In genomic region chr3:48558446-48559134, GRCh38 we compare ENCODE assay signal across 8 cellular contexts. TPM values are rescaled to one million over a fixed set of nuclear protein-coding genes. Genes with fewer than 3 reads are reported as not detected.
DNase-seq lines count a peak whose midpoint lies in the region; ATAC-seq, FAIRE-seq and TF ChIP-seq lines count a peak whose summit lies in the region.

No MANE protein-coding gene starts in this region.

- peaks cover 68% of the 10 kb centered on the region for H3K4me1 ChIP-seq in DOHH2 (ENCODE audit: control insufficient read depth, low read length)
- H3K4me1 ChIP-seq in PC-3 (ENCODE audit: insufficient read depth, low read length), result peaks cover 37% of the 10 kb centered on the region
- H3K4me1 ChIP-seq in endodermal cell (ENCODE audit: control insufficient read depth, insufficient read depth, low read length), result peaks cover 9% of the 10 kb centered on the region
- H3K4me1 ChIP-seq in psoas muscle, result peaks cover 33% of the 10 kb centered on the region

- H3K4me3 ChIP-seq in DOHH2 (ENCODE audit: low read length) (peak overlapping the region; percentile 74), PC-3 (ENCODE audit: low read length) (no peak overlapping the region), endodermal cell (ENCODE audit: low read length) (no peak overlapping the region), psoas muscle (no peak overlapping the region)

- ATAC-seq in PC-3 (no peak), psoas muscle (no peak)

- peak overlapping the region; percentile 77 for H3K4me3 Mint-ChIP-seq in endodermal cell

- H3K9me3 ChIP-seq in DOHH2 (ENCODE audit: control insufficient read depth, insufficient read depth, low read length), result no peaks in the 10 kb centered on the region
- H3K9me3 ChIP-seq in PC-3 (ENCODE audit: low read length), result no peaks in the 10 kb centered on the region
- no peaks in the 10 kb centered on the region for H3K9me3 ChIP-seq in endodermal cell (ENCODE audit: control insufficient read depth, low read length)
- no peaks in the 10 kb centered on the region for H3K9me3 ChIP-seq in psoas muscle

- peaks cover 54% of the 10 kb centered on the region for H3K4me1 Mint-ChIP-seq in endodermal cell

- no TSS peak for BruUV-seq in PC-3 (replicated peaks; lab: Mats Ljungman, UMichigan)

- intact Hi-C loops in PC-3 (cut with micrococcal nuclease) (loop anchor here (5.0 to 10.0 kb wide), 3 partner anchors 39 to 1174 kb away; partner anchors contain the start of genes ATRIP, COL7A1 and PTPN23), psoas muscle (cut with DNase I) (loop anchor here in 1 of 2 donors (2.0 kb wide), 1 partner anchor 76 kb away; the partner anchor contains the start of gene SLC26A6)

- FAIRE-seq in RCC 7860 (lab: Jason Lieb, UNC), result no peak

- no peaks in the 10 kb centered on the region for H3K9me3 Mint-ChIP-seq in endodermal cell

- no peak overlapping the region for H2AFZ ChIP-seq in PC-3 (ENCODE audit: low read length)

- H3K9ac ChIP-seq in PC-3 (ENCODE audit: low read length) (no peak overlapping the region), endodermal cell (ENCODE audit: extremely low read depth, low read length, poor library complexity, severe bottlenecking) (no peak overlapping the region)

- peaks cover 29% of the 10 kb centered on the region for H3K79me2 ChIP-seq in DOHH2 (ENCODE audit: control insufficient read depth, low read length)
- H3K79me2 ChIP-seq in PC-3 (ENCODE audit: low read length), result peaks cover 30% of the 10 kb centered on the region

- H3F3A ChIP-seq in DOHH2 (ENCODE audit: control insufficient read depth, insufficient read depth), result peaks cover 7% of the 10 kb centered on the region; the same call in 1 of the 2 replicates
- H3F3A ChIP-seq in PC-3 (ENCODE audit: low read length, unreplicated experiment), result peaks cover 4% of the 10 kb centered on the region

- peak overlapping the region; percentile 16 for H3K27ac Mint-ChIP-seq in endodermal cell

- 0 out of 2 replicates have a peak, but pooled peaks cover 3% of the 10 kb centered on the region for H4K20me1 ChIP-seq in DOHH2 (ENCODE audit: control insufficient read depth, insufficient read depth, low read depth, low read length)
- H4K20me1 ChIP-seq in PC-3 (ENCODE audit: low read length), result no peaks in the 10 kb centered on the region

- POLR2A ChIA-PET in PC-3 (lab: Charles Lee; ENCODE audit: unreplicated experiment), result interaction anchor here (0.7 kb wide), 1 partner anchor 448 kb away, joined by 4 read pairs; the partner anchor contains the start of gene WDR6

- H3K4me2 ChIP-seq in DOHH2 (ENCODE audit: low read length), result peak overlapping the region; percentile 68
- H3K4me2 ChIP-seq in PC-3 (ENCODE audit: low read length), result no peak overlapping the region

- CTCF ChIA-PET in PC-3 (lab: Charles Lee), result interaction anchor here (0.5 to 1.0 kb wide), 4 partner anchors 77 to 158 kb away, joined by 3 to 7 read pairs (median 4); partner anchors contain the start of gene SLC26A6

- 71 to 73% methylated on average over 6 to 7 of the region's 7 CpGs for WGBS in endodermal cell (ENCODE audit: insufficient coverage in 1 of 2, insufficient read length in 1 of 2), 2 experiments
- 59 to 67% (median 59%) methylated on average over 7 of the region's 7 CpGs for WGBS in psoas muscle, 3 donors

- H3K27me3 ChIP-seq in DOHH2 (ENCODE audit: control insufficient read depth, low read length) (0 out of 2 replicates have a peak, but pooled peaks cover 2% of the 10 kb centered on the region), PC-3 (ENCODE audit: low read length) (no peaks in the 10 kb centered on the region), endodermal cell (ENCODE audit: control insufficient read depth, insufficient read depth, low read length, poor library complexity, severe bottlenecking) (no peaks in the 10 kb centered on the region), psoas muscle (ENCODE audit: insufficient read depth in 3 of 3, low read length in 2 of 3) (no peaks in the 10 kb centered on the region)

- no peak overlapping the region for H3K27ac ChIP-seq in DOHH2 (ENCODE audit: low read depth, low read length)
- no peak overlapping the region for H3K27ac ChIP-seq in PC-3 (ENCODE audit: low read length)
- no peak overlapping the region for H3K27ac ChIP-seq in endodermal cell (ENCODE audit: low read depth, low read length)
- H3K27ac ChIP-seq in psoas muscle, result peak overlapping the region; percentile 50

- peaks cover 25% of the 10 kb centered on the region for H3K36me3 ChIP-seq in DOHH2 (ENCODE audit: control insufficient read depth, low read length)
- no peaks in the 10 kb centered on the region for H3K36me3 ChIP-seq in PC-3 (ENCODE audit: low read depth, low read length)
- H3K36me3 ChIP-seq in endodermal cell (ENCODE audit: control insufficient read depth, insufficient read depth, low read length), result no peaks in the 10 kb centered on the region
- H3K36me3 ChIP-seq in psoas muscle (ENCODE audit: insufficient read depth in 1 of 2, low read depth in 1 of 2), result no peaks in the 10 kb centered on the region

- H3K36me3 Mint-ChIP-seq in endodermal cell (ENCODE audit: low read depth), result no peaks in the 10 kb centered on the region

- DNase-seq in PC-3 (no peak), endodermal cell (no peak), psoas muscle (peak; percentile 42 to 74), RCC 7860 (ENCODE audit: low spot score) (no peak), NCI-H2029 (lab: John Stamatoyannopoulos, UW) (no peak), EL (no peak)
- no peak for DNase-seq in activated effector memory CD4-positive, alpha-beta T cell treated with Interleukin-2 at 50 U/mL for 16 hours

- H3K9me2 ChIP-seq in DOHH2 (replicated peaks; ENCODE audit: control insufficient read depth, low read length), result no peaks in the 10 kb centered on the region
- no peaks in the 10 kb centered on the region for H3K9me2 ChIP-seq in PC-3 (replicated peaks; ENCODE audit: low read length)

- no peaks in the 10 kb centered on the region for H3K27me3 Mint-ChIP-seq in endodermal cell (ENCODE audit: insufficient read depth)

- peak; percentile 65 for TF ChIP-seq CTCF in DOHH2 (IDR thresholded peaks at IDR 0.05; ENCODE audit: low read depth, low read length, poor library complexity, severe bottlenecking)
- TF ChIP-seq CTCF in PC-3 (conservative IDR thresholded peaks at IDR 0.05; ENCODE audit: low read depth, low read length), result peak; percentile 41; the same call in 1 of the 2 replicates
- TF ChIP-seq CTCF in endodermal cell (conservative IDR thresholded peaks at IDR 0.05), result peak; percentile 13
- TF ChIP-seq CTCF in psoas muscle (IDR thresholded peaks at IDR 0.05), result no peak

RNA-seq across cellular contexts. Expression of gene PFKFB4, which starts 2.0 kb away (rescaled TPM):
- total RNA-seq in PC-3 (2014; rRNA removed) (33.5 and 35.2 TPM in 2 replicates), endodermal cell (10 to 100 TPM; 12.6 to 19.0 TPM), psoas muscle (1 to 10 TPM in 3 of 4 donors, under 1 TPM in 1; 0.95 to 4.1 (median 1.6) TPM)
- polyA plus RNA-seq in endodermal cell (2013, experiment 1 of 2), result 26.7 TPM
- polyA plus RNA-seq in endodermal cell (2013, experiment 2 of 2), result 25.9 TPM
- polyA plus RNA-seq in psoas muscle, result 1 to 10 TPM in 1 of 3 donors, under 1 TPM in 2; 0.25 to 2.1 (median 0.59) TPM

RNA-seq across cellular contexts. Expression of gene UCN2, which starts 5.0 kb away (rescaled TPM):
- 0.81 and 0.91 TPM in 2 replicates for total RNA-seq in PC-3 (2014; rRNA removed)
- total RNA-seq in endodermal cell, result not detected
- 0.36 TPM for polyA plus RNA-seq in endodermal cell (2013, experiment 1 of 2)
- polyA plus RNA-seq in endodermal cell (2013, experiment 2 of 2), result 0.54 TPM
- under 1 TPM in 1 of 4 donors, not detected in 3; 0.32 TPM for total RNA-seq in psoas muscle
- under 1 TPM in 2 of 3 donors, not detected in 1; 0.12 to 0.17 TPM for polyA plus RNA-seq in psoas muscle

RNA-seq across cellular contexts. Expression of gene COL7A1, which starts 36.5 kb away (rescaled TPM):
- 7.9 and 10.6 TPM in 2 replicates for total RNA-seq in PC-3 (2014; rRNA removed)
- total RNA-seq in endodermal cell, result 10 to 100 TPM; 15.7 to 16.6 TPM
- polyA plus RNA-seq in endodermal cell (2013, experiment 1 of 2), result 18.7 TPM
- polyA plus RNA-seq in endodermal cell (2013, experiment 2 of 2), result 24.0 TPM
- total RNA-seq in psoas muscle, result 10 to 100 TPM in 1 of 4 donors, 1 to 10 TPM in 3; 5.1 to 22.2 (median 5.8) TPM
- polyA plus RNA-seq in psoas muscle, result 1 to 10 TPM; 1.6 to 3.5 (median 2.7) TPM

RNA-seq across cellular contexts. Expression of gene UQCRC1, which starts 50.9 kb away (rescaled TPM):
- total RNA-seq in PC-3 (2014; rRNA removed), result 575 and 622 TPM in 2 replicates
- total RNA-seq in endodermal cell, result 100 to 1,000 TPM; 231 to 289 TPM
- 272 TPM for polyA plus RNA-seq in endodermal cell (2013, experiment 1 of 2)
- polyA plus RNA-seq in endodermal cell (2013, experiment 2 of 2), result 265 TPM
- total RNA-seq in psoas muscle, result 100 to 1,000 TPM; 466 to 704 (median 587) TPM
- 100 to 1,000 TPM; 499 to 719 (median 685) TPM for polyA plus RNA-seq in psoas muscle

RNA-seq across cellular contexts. Expression of gene SHISA5, which starts 54.6 kb away (rescaled TPM):
- total RNA-seq in PC-3 (2014; rRNA removed) (159 and 164 TPM in 2 replicates), endodermal cell (100 to 1,000 TPM; 192 to 193 TPM), psoas muscle (10 to 100 TPM; 23.9 to 34.7 (median 28.7) TPM)
- 132 TPM for polyA plus RNA-seq in endodermal cell (2013, experiment 1 of 2)
- polyA plus RNA-seq in endodermal cell (2013, experiment 2 of 2), result 117 TPM
- polyA plus RNA-seq in psoas muscle, result 10 to 100 TPM; 16.9 to 24.3 (median 23.1) TPM

Comparison
In these comparisons a context has a peak if more than half of its experiments do, and no peak if none do; other contexts are left out.
1. DNase-seq: peak in psoas muscle (2 of 2); none in PC-3 (single experiment), endodermal cell (single experiment), RCC 7860 (single experiment), NCI-H2029 (single experiment), activated effector memory CD4-positive, alpha-beta T cell treated with Interleukin-2 at 50 U/mL for 16 hours (single experiment) and EL (single experiment).